Comparison of ENCODE assay signal across 11 cellular contexts in genomic region chr12:45478931-45479330, GRCh38.
"Had no signal": no experiment of that assay in that cellular context is flagged by ENCODE, and none has a peak within 500 bp of the region (broad histone marks: within the 10 kb centered on the region; RNA-seq: fewer than 3 reads in every experiment).

No MANE protein-coding gene starts in this region.

- H3K27ac ChIP-seq: adrenal gland, ascending aorta, body of pancreas, brain microvascular endothelial cell, breast epithelium, cardiac muscle cell had no signal

- H3K9me3 ChIP-seq: adrenal gland, body of pancreas, breast epithelium had no signal

- H3K4me1 ChIP-seq: adrenal gland, body of pancreas, breast epithelium had no signal

- H3K36me3 ChIP-seq: adrenal gland, ascending aorta, brain microvascular endothelial cell, breast epithelium, cardiac muscle cell had no signal

- H3K4me3 ChIP-seq: adrenal gland, ascending aorta, body of pancreas, breast epithelium, cardiac muscle cell had no signal

- ATAC-seq: activated naive CD4-positive, alpha-beta T cell treated with anti-CD3 and anti-CD28 coated beads, Interleukin-2, amount 50 U/mL, for 72 hours; activated naive CD8-positive, alpha-beta T cell treated with anti-CD3 and anti-CD28 coated beads, Interleukin-2, amount 50 U/mL, for 24 hours; activated T-cell treated with anti-CD3 and anti-CD28 coated beads, Interleukin-2, amount 50 U/mL, for 4 hours; activated T-cell treated with anti-CD3 and anti-CD28 coated beads, Interleukin-2, amount 50 U/mL, for 72 hours; activated T-helper 17 cell treated with anti-CD3 and anti-CD28 coated beads, Interleukin-2, amount 50 U/mL, for 72 hours; body of pancreas had no signal
